In genomic region chrX:97898798-97899197, GRCh38 we compare ENCODE assay signal across 22 cellular contexts.
A peak's percentile ranks its signal among the peaks of the same experiment; 100 is the strongest.
DNase-seq lines count a peak whose midpoint lies in the region; ATAC-seq and TF ChIP-seq lines count a peak whose summit lies in the region.
"Had no signal": no experiment of that assay in that cellular context is flagged by ENCODE, and none has a peak within 500 bp of the region (broad histone marks: within the 10 kb centered on the region; RNA-seq: fewer than 3 reads in every experiment).

No MANE protein-coding gene starts in this region.

- no peaks in the 10 kb centered on the region for H3K4me1 Mint-ChIP-seq in activated CD8-positive, alpha-beta T cell treated with anti-CD3 and anti-CD28 coated beads, Interleukin-2, amount 10 ng/mL, durations not matched to agents 7 days and 5 days (ENCODE audit: low read depth)
- H3K4me1 Mint-ChIP-seq: stimulated activated effector memory CD8-positive, alpha-beta T cell treated with anti-CD3 and anti-CD28 coated beads, Interleukin-12 subunit alpha, Interleukin-12 subunit beta, amount 100 ng/mL, for 72 hours had no signal

- H3K4me1 ChIP-seq in smooth muscle cell (ENCODE audit: low read depth) = peaks cover 16% of the 10 kb centered on the region
- H3K4me1 ChIP-seq: SJSA1, thyroid gland had no signal

- no peak overlapping the region for H3K27ac Mint-ChIP-seq in activated CD8-positive, alpha-beta T cell treated with anti-CD3 and anti-CD28 coated beads, Interleukin-2, amount 10 ng/mL, durations not matched to agents 7 days and 5 days
- H3K27ac Mint-ChIP-seq: stimulated activated effector memory CD8-positive, alpha-beta T cell treated with anti-CD3 and anti-CD28 coated beads, Interleukin-12 subunit alpha, Interleukin-12 subunit beta, amount 100 ng/mL, for 72 hours had no signal

- DNase-seq in GM04503 (ENCODE audit: low read depth) (peak; percentile 37), amniotic epithelial cell (ENCODE audit: low read depth) (peak; percentile 65), foreskin fibroblast (peak; percentile 11 to 63), smooth muscle cell (lab: John Stamatoyannopoulos, UW; ENCODE audit: unreplicated experiment) (no peak), GDM1 (lab: John Stamatoyannopoulos, UW) (no peak), SKM-1 (lab: John Stamatoyannopoulos, UW; ENCODE audit: unreplicated experiment) (no peak), DMS153 (lab: John Stamatoyannopoulos, UW) (no peak)
- DNase-seq in activated CD8-positive, alpha-beta T cell treated with anti-CD3 and anti-CD28 coated beads, Interleukin-2, amount 10 ng/mL, durations not matched to agents 7 days and 5 days = no peak
- DNase-seq: activated CD4-positive, alpha-beta T cell treated with anti-CD3 and anti-CD28 coated beads for 4 hours; amniotic stem cell; effector memory CD4-positive, alpha-beta T cell; NCI-H1105 treated with DMSO at 0.1 percent for 48 hours; NCI-H774; PC-3; retina; stimulated activated CD4-positive, alpha-beta T cell treated with anti-CD3 and anti-CD28 coated beads, Interleukin-15, amount 100 ng/mL, for 24 hours; T1000; thyroid gland had no signal

- CTCF ChIA-PET in activated CD8-positive, alpha-beta T cell treated with anti-CD3 and anti-CD28 coated beads, Interleukin-2, amount 10 ng/mL, durations not matched to agents 7 days and 5 days (lab: Charles Lee) = no interaction called here

- no peaks in the 10 kb centered on the region for H4K20me1 ChIP-seq in smooth muscle cell (ENCODE audit: low read depth)

- H2AFZ ChIP-seq in smooth muscle cell (ENCODE audit: low read depth) = peak overlapping the region; percentile 89

- no peaks in the 10 kb centered on the region for H3K9me3 ChIP-seq in smooth muscle cell (replicated peaks; ENCODE audit: low read depth)
- H3K9me3 ChIP-seq: SJSA1, thyroid gland had no signal

- no peak for ATAC-seq in activated CD8-positive, alpha-beta T cell treated with anti-CD3 and anti-CD28 coated beads, Interleukin-2, amount 10 ng/mL, durations not matched to agents 7 days and 5 days
- ATAC-seq: left lobe of liver; PC-3; stimulated activated effector memory CD8-positive, alpha-beta T cell treated with anti-CD3 and anti-CD28 coated beads, Interleukin-12 subunit alpha, Interleukin-12 subunit beta, amount 100 ng/mL, for 72 hours had no signal

- 7% methylated on average over 2 of the region's 2 CpGs for WGBS in smooth muscle cell (ENCODE audit: low lambda C conversion rate)

- TF ChIP-seq CTCF in foreskin fibroblast (IDR thresholded peaks at IDR 0.05; ENCODE audit: low read depth, low read length) (no peak), smooth muscle cell (IDR thresholded peaks at IDR 0.05; ENCODE audit: borderline replicate concordance, insufficient read depth, poor library complexity, severe bottlenecking) (no peak)

- no peak overlapping the region for H3K9ac ChIP-seq in smooth muscle cell (ENCODE audit: low read depth)

- no peaks in the 10 kb centered on the region for H3F3A ChIP-seq in smooth muscle cell (ENCODE audit: low read depth)

- no peaks in the 10 kb centered on the region for H3K9me3 Mint-ChIP-seq in activated CD8-positive, alpha-beta T cell treated with anti-CD3 and anti-CD28 coated beads, Interleukin-2, amount 10 ng/mL, durations not matched to agents 7 days and 5 days (ENCODE audit: insufficient read depth)

- POLR2A ChIA-PET in activated CD8-positive, alpha-beta T cell treated with anti-CD3 and anti-CD28 coated beads, Interleukin-2, amount 10 ng/mL, durations not matched to agents 7 days and 5 days (lab: Charles Lee) = no interaction called here

- H3K4me3 Mint-ChIP-seq in activated CD8-positive, alpha-beta T cell treated with anti-CD3 and anti-CD28 coated beads, Interleukin-2, amount 10 ng/mL, durations not matched to agents 7 days and 5 days = no peak overlapping the region
- H3K4me3 Mint-ChIP-seq: neural crest cell; stimulated activated effector memory CD8-positive, alpha-beta T cell treated with anti-CD3 and anti-CD28 coated beads, Interleukin-12 subunit alpha, Interleukin-12 subunit beta, amount 100 ng/mL, for 72 hours had no signal

- peak overlapping the region; percentile 70 for H3K4me2 ChIP-seq in smooth muscle cell

- no peaks in the 10 kb centered on the region for H3K27me3 ChIP-seq in smooth muscle cell (ENCODE audit: low read depth)
- H3K27me3 ChIP-seq: SJSA1, thyroid gland had no signal

- no peaks in the 10 kb centered on the region for H3K27me3 Mint-ChIP-seq in activated CD8-positive, alpha-beta T cell treated with anti-CD3 and anti-CD28 coated beads, Interleukin-2, amount 10 ng/mL, durations not matched to agents 7 days and 5 days (ENCODE audit: low read depth)

- no peaks in the 10 kb centered on the region for H3K79me2 ChIP-seq in smooth muscle cell (ENCODE audit: low read depth)

- H3K36me3 Mint-ChIP-seq in activated CD8-positive, alpha-beta T cell treated with anti-CD3 and anti-CD28 coated beads, Interleukin-2, amount 10 ng/mL, durations not matched to agents 7 days and 5 days (ENCODE audit: low read depth) = no peaks in the 10 kb centered on the region
- H3K36me3 Mint-ChIP-seq: stimulated activated effector memory CD8-positive, alpha-beta T cell treated with anti-CD3 and anti-CD28 coated beads, Interleukin-12 subunit alpha, Interleukin-12 subunit beta, amount 100 ng/mL, for 72 hours had no signal

- H3K27ac ChIP-seq in smooth muscle cell (ENCODE audit: low read depth) = peak overlapping the region; percentile 67
- H3K27ac ChIP-seq: SJSA1, thyroid gland had no signal

- no peaks in the 10 kb centered on the region for H3K36me3 ChIP-seq in smooth muscle cell (ENCODE audit: low read depth)
- H3K36me3 ChIP-seq: SJSA1, thyroid gland had no signal

- H3K4me3 ChIP-seq in foreskin fibroblast (ENCODE audit: low read depth in 1 of 2, low read length in 2 of 2) (no peak overlapping the region), smooth muscle cell (no peak overlapping the region)
- H3K4me3 ChIP-seq: SJSA1, thyroid gland had no signal

Comparison
In these comparisons a context has a peak if more than half of its experiments do, and no peak if none do; other contexts are left out.
1. DNase-seq: peak in GM04503 (single experiment), amniotic epithelial cell (single experiment) and foreskin fibroblast (2 of 2); none in smooth muscle cell (single experiment), activated CD8-positive, alpha-beta T cell treated with anti-CD3 and anti-CD28 coated beads, Interleukin-2, amount 10 ng/mL, durations not matched to agents 7 days and 5 days (single experiment), GDM1 (single experiment), SKM-1 (single experiment) and DMS153 (single experiment).